1 cellular context compared by ENCODE assay signal in the genomic region with DNA sequence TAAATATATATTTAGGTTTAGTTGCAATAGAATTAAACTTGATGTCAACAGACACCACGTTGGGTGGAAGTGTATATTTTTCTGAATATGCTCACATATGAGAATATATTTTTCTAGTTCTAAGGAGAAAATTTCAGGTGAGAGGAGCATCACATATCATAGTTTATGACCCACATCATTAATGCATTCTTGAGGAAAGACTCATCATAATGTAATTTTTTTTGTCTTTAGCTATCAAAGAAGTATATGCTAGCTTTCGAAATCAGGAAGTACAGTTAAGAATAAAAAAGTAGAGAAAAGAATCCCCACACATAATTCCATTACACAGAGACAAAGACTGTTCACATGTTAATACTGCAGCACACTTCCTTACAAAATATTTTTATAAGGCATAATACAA.
TF ChIP-seq lines count a peak whose summit lies in the region.

No MANE protein-coding gene starts in this region.

TF ChIP-seq in HepG2, 621 proteins besides CTCF, POLR2A, EP300 and RAD21 (continued from another document):
- TF ChIP-seq, protein P1, sequence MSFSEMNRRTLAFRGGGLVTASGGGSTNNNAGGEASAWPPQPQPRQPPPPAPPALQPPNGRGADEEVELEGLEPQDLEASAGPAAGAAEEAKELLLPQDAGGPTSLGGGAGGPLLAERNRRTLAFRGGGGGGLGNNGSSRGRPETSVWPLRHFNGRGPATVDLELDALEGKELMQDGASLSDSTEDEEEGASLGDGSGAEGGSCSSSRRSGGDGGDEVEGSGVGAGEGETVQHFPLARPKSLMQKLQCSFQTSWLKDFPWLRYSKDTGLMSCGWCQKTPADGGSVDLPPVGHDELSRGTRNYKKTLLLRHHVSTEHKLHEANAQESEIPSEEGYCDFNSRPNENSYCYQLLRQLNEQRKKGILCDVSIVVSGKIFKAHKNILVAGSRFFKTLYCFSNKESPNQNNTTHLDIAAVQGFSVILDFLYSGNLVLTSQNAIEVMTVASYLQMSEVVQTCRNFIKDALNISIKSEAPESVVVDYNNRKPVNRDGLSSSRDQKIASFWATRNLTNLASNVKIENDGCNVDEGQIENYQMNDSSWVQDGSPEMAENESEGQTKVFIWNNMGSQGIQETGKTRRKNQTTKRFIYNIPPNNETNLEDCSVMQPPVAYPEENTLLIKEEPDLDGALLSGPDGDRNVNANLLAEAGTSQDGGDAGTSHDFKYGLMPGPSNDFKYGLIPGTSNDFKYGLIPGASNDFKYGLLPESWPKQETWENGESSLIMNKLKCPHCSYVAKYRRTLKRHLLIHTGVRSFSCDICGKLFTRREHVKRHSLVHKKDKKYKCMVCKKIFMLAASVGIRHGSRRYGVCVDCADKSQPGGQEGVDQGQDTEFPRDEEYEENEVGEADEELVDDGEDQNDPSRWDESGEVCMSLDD (CRISPR knock-in tag; IDR thresholded peaks at IDR 0.05; ENCODE audit: borderline replicate concordance) = no peak
- no peak for TF ChIP-seq NRL (CRISPR knock-in tag; IDR thresholded peaks at IDR 0.05; ENCODE audit: borderline replicate concordance)
- TF ChIP-seq, protein P2, sequence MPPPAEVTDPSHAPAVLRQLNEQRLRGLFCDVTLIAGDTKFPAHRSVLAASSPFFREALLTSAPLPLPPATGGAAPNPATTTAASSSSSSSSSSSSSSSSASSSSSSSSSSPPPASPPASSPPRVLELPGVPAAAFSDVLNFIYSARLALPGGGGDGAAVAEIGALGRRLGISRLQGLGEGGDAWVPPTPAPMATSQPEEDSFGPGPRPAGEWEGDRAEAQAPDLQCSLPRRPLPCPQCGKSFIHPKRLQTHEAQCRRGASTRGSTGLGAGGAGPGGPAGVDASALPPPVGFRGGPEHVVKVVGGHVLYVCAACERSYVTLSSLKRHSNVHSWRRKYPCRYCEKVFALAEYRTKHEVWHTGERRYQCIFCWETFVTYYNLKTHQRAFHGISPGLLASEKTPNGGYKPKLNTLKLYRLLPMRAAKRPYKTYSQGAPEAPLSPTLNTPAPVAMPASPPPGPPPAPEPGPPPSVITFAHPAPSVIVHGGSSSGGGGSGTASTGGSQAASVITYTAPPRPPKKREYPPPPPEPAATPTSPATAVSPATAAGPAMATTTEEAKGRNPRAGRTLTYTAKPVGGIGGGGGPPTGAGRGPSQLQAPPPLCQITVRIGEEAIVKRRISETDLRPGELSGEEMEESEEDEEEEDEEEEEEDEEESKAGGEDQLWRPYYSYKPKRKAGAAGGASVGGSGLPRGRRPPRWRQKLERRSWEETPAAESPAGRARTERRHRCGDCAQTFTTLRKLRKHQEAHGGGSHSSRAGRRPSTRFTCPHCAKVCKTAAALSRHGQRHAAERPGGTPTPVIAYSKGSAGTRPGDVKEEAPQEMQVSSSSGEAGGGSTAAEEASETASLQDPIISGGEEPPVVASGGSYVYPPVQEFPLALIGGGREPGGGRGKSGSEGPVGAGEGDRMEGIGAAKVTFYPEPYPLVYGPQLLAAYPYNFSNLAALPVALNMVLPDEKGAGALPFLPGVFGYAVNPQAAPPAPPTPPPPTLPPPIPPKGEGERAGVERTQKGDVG (CRISPR knock-in tag; IDR thresholded peaks at IDR 0.05; ENCODE audit: borderline replicate concordance) = no peak
- TF ChIP-seq ZNF33B (CRISPR knock-in tag; IDR thresholded peaks at IDR 0.05) = no peak
- TF ChIP-seq, protein P3, sequence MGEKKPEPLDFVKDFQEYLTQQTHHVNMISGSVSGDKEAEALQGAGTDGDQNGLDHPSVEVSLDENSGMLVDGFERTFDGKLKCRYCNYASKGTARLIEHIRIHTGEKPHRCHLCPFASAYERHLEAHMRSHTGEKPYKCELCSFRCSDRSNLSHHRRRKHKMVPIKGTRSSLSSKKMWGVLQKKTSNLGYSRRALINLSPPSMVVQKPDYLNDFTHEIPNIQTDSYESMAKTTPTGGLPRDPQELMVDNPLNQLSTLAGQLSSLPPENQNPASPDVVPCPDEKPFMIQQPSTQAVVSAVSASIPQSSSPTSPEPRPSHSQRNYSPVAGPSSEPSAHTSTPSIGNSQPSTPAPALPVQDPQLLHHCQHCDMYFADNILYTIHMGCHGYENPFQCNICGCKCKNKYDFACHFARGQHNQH (CRISPR knock-in tag; IDR thresholded peaks at IDR 0.05) = no peak
- TF ChIP-seq ZNF446 (CRISPR knock-in tag; IDR thresholded peaks at IDR 0.05) = no peak
- no peak for TF ChIP-seq BRD4 (CRISPR knock-in tag; IDR thresholded peaks at IDR 0.05)
- TF ChIP-seq, protein P4, sequence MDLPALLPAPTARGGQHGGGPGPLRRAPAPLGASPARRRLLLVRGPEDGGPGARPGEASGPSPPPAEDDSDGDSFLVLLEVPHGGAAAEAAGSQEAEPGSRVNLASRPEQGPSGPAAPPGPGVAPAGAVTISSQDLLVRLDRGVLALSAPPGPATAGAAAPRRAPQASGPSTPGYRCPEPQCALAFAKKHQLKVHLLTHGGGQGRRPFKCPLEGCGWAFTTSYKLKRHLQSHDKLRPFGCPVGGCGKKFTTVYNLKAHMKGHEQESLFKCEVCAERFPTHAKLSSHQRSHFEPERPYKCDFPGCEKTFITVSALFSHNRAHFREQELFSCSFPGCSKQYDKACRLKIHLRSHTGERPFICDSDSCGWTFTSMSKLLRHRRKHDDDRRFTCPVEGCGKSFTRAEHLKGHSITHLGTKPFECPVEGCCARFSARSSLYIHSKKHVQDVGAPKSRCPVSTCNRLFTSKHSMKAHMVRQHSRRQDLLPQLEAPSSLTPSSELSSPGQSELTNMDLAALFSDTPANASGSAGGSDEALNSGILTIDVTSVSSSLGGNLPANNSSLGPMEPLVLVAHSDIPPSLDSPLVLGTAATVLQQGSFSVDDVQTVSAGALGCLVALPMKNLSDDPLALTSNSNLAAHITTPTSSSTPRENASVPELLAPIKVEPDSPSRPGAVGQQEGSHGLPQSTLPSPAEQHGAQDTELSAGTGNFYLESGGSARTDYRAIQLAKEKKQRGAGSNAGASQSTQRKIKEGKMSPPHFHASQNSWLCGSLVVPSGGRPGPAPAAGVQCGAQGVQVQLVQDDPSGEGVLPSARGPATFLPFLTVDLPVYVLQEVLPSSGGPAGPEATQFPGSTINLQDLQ (CRISPR knock-in tag; IDR thresholded peaks at IDR 0.05) = no peak
- no peak for TF ChIP-seq SPEN (CRISPR knock-in tag; IDR thresholded peaks at IDR 0.05; ENCODE audit: low read depth)
TF ChIP-seq in HepG2: peak in this region for 0.
